6 cellular contexts compared by ENCODE assay signal in the genomic region with DNA sequence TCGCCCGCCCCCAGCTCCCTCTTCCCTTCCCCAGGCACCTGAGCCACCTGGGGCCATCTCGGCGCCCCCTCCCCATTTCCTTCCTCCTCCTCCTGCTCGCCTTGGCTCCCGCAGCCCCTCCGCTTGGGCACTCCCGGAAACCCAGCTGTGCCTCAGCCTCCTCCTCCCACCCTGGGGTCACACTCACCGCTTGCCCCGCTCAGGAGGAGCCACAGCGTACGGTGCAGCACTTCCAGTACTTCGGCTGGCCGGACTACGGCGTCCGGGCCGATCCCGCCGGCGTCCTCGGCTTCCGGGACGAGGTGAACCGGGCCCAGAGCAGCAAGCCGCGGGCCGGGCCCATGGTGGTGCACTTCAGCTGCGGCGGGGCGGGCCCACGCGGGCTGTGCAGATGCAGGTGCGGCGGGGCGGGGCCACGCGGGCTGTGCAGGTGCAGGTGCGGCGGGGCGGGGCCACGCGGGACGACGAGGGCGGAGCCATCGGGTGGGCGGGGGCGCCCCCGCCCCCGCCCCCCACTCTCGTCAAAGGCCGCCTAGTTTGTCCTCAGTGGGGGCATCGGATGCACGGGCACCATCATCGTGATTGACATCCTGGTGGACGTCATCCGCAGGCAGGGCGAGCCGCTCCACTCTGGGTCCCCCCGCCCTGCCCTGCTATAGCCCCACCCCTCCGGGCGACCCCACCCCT. TPM values are rescaled to one million over a fixed set of nuclear protein-coding genes. Genes with fewer than 3 reads are reported as not detected.
A peak's percentile ranks its signal among the peaks of the same experiment; 100 is the strongest.
DNase-seq lines count a peak whose midpoint lies in the region; ATAC-seq lines count a peak whose summit lies in the region.

No MANE protein-coding gene starts in this region.

- peaks cover 35 to 44% of the 10 kb centered on the region in 2 experiments for H3K4me1 ChIP-seq in trophoblast cell (ENCODE audit: control insufficient read depth in 1 of 2, insufficient read depth in 2 of 2, low read length in 2 of 2)

- no peak overlapping the region for H3K14ac ChIP-seq in trophoblast cell (ENCODE audit: low read length)

- H3K27me3 ChIP-seq in trophoblast cell (ENCODE audit: insufficient read depth, low read length) = no peaks in the 10 kb centered on the region

- no CpG with 5 or more reads among the region's 63 CpGs for WGBS in trophoblast cell (ENCODE audit: extremely low coverage, insufficient coverage, insufficient read length)

- H4K91ac ChIP-seq in trophoblast cell (ENCODE audit: low read depth, low read length) = no peak overlapping the region

- no peak overlapping the region for H2BK12ac ChIP-seq in trophoblast cell (ENCODE audit: low read length)

- ATAC-seq in GM18868 (IDR thresholded peaks at IDR 0.05; ENCODE audit: unreplicated experiment) = no peak

- no peak overlapping the region for H3K4ac ChIP-seq in trophoblast cell (ENCODE audit: low read depth, low read length)

- no peak overlapping the region for H4K8ac ChIP-seq in trophoblast cell (ENCODE audit: low read depth, low read length)

- H2AK5ac ChIP-seq in trophoblast cell (ENCODE audit: low read length) = no peak overlapping the region

- H3K9me3 ChIP-seq in trophoblast cell (ENCODE audit: insufficient read depth, low read depth, low read length) = peaks cover 6% of the 10 kb centered on the region

- in situ Hi-C loops in T47D (cut with HindIII; ENCODE audit: low pct_unique_long_range_greater_than_20kb, low sequenced_read_pairs) = no loop called here

- no peak overlapping the region for H4K12ac ChIP-seq in trophoblast cell (ENCODE audit: low read depth, low read length)

- H2BK120ac ChIP-seq in trophoblast cell (ENCODE audit: insufficient read depth, low read length, poor library complexity) = no peak overlapping the region

- H3K79me2 ChIP-seq in trophoblast cell (ENCODE audit: control insufficient read depth, insufficient read depth, low read length, poor library complexity) = peaks cover 2% of the 10 kb centered on the region

- H3K79me1 ChIP-seq in trophoblast cell (ENCODE audit: low read length) = peaks cover 29% of the 10 kb centered on the region

- no peak overlapping the region for H3K9ac ChIP-seq in trophoblast cell (ENCODE audit: low read length)

- peak overlapping the region; percentile 56 for H3K4me2 ChIP-seq in trophoblast cell (ENCODE audit: low read length)

- DNase-seq in DMS53 (lab: John Stamatoyannopoulos, UW) (peak; percentile 97), NCI-H2196 (lab: John Stamatoyannopoulos, UW; ENCODE audit: unreplicated experiment) (peak; percentile 70), T47D (ENCODE audit: low read depth in 1 of 2, low spot score in 1 of 2) (peak; percentile 77 to 88), trophoblast cell (peak; percentile 87 to 90), Kasumi-1 (lab: John Stamatoyannopoulos, UW) (no peak)

- H3K4me3 ChIP-seq in trophoblast cell (ENCODE audit: low read depth, low read length) = peak overlapping the region; percentile 79

- no peak overlapping the region for H2AFZ ChIP-seq in trophoblast cell (ENCODE audit: insufficient read depth, low read length, poor library complexity)

- H3K36me3 ChIP-seq in trophoblast cell (ENCODE audit: control insufficient read depth in 1 of 2, insufficient read depth in 2 of 2, low read length in 2 of 2) = no peaks in the 10 kb centered on the region

- H3K23ac ChIP-seq in trophoblast cell (ENCODE audit: low read length) = no peak overlapping the region

- no peak overlapping the region for H3K18ac ChIP-seq in trophoblast cell (ENCODE audit: low read length)

- H3K27ac ChIP-seq in trophoblast cell (ENCODE audit: low read depth, low read length) = no peak overlapping the region

- H2BK5ac ChIP-seq in trophoblast cell (ENCODE audit: low read depth, low read length, poor library complexity) = no peak overlapping the region

RNA-seq across cellular contexts. Expression of a gene that starts 5.6 kb away (rescaled TPM):
- polyA plus RNA-seq in trophoblast cell (2013) = 3.2 and 3.4 TPM in 2 replicates

RNA-seq across cellular contexts. Expression of a gene that starts 47.4 kb away (rescaled TPM):
- 12.1 and 12.5 TPM in 2 replicates for polyA plus RNA-seq in trophoblast cell (2013)

RNA-seq across cellular contexts. Expression of a gene that starts 48.6 kb away (rescaled TPM):
- polyA plus RNA-seq in trophoblast cell (2013) = 92.6 and 100 TPM in 2 replicates

RNA-seq across cellular contexts. Expression of a gene that starts 55.2 kb away (rescaled TPM):
- 69.0 and 69.9 TPM in 2 replicates for polyA plus RNA-seq in trophoblast cell (2013)

Comparison
In these comparisons a context has a peak if more than half of its experiments do, and no peak if none do; other contexts are left out.
1. DNase-seq: peak in DMS53 (single experiment), NCI-H2196 (single experiment), T47D (2 of 2) and trophoblast cell (2 of 2); none in Kasumi-1 (0 of 2).